8 cellular contexts compared by ENCODE assay signal in genomic region chr15:85379403-85380131, GRCh38. TPM values are rescaled to one million over a fixed set of nuclear protein-coding genes. Genes with fewer than 3 reads are reported as not detected.
DNase-seq lines count a peak whose midpoint lies in the region; ATAC-seq and TF ChIP-seq lines count a peak whose summit lies in the region.

No MANE protein-coding gene starts in this region.

- peak overlapping the region; percentile 66 for H3K9ac ChIP-seq in rectal smooth muscle tissue (ENCODE audit: low read length)

- H3K27me3 Mint-ChIP-seq in activated CD8-positive, alpha-beta memory T cell treated with anti-CD3 and anti-CD28 coated beads, Interleukin-2, amount 10 ng/mL, durations not matched to agents 7 days and 5 days, result peaks cover 2% of the 10 kb centered on the region

- peak overlapping the region; percentile 94 for H3K27ac Mint-ChIP-seq in activated CD8-positive, alpha-beta memory T cell treated with anti-CD3 and anti-CD28 coated beads, Interleukin-2, amount 10 ng/mL, durations not matched to agents 7 days and 5 days

- no peaks in the 10 kb centered on the region for H3K9me3 Mint-ChIP-seq in activated CD8-positive, alpha-beta memory T cell treated with anti-CD3 and anti-CD28 coated beads, Interleukin-2, amount 10 ng/mL, durations not matched to agents 7 days and 5 days (ENCODE audit: low read depth)

- no peaks in the 10 kb centered on the region for H3K27me3 ChIP-seq in rectal smooth muscle tissue (ENCODE audit: control insufficient read depth, insufficient read depth, low read length)

- CTCF ChIA-PET in activated CD8-positive, alpha-beta memory T cell treated with anti-CD3 and anti-CD28 coated beads, Interleukin-2, amount 10 ng/mL, durations not matched to agents 7 days and 5 days (lab: Charles Lee), result interaction anchor here (0.6 to 4.7 kb wide), 12 partner anchors 25 to 409 kb away, joined by 3 to 39 read pairs (median 4); no protein-coding TSS in a partner anchor

- peak overlapping the region; percentile 78 for H3K4me3 Mint-ChIP-seq in activated CD8-positive, alpha-beta memory T cell treated with anti-CD3 and anti-CD28 coated beads, Interleukin-2, amount 10 ng/mL, durations not matched to agents 7 days and 5 days

- peaks cover 61% of the 10 kb centered on the region for H3K4me1 Mint-ChIP-seq in activated CD8-positive, alpha-beta memory T cell treated with anti-CD3 and anti-CD28 coated beads, Interleukin-2, amount 10 ng/mL, durations not matched to agents 7 days and 5 days

- no peaks in the 10 kb centered on the region for H3K4me1 ChIP-seq in rectal smooth muscle tissue (ENCODE audit: control insufficient read depth, insufficient read depth, low read length)

- H3K36me3 ChIP-seq in rectal smooth muscle tissue (ENCODE audit: control insufficient read depth, insufficient read depth, low read length), result no peaks in the 10 kb centered on the region

- peak; percentile 5 for ATAC-seq in activated CD8-positive, alpha-beta memory T cell treated with anti-CD3 and anti-CD28 coated beads, Interleukin-2, amount 10 ng/mL, durations not matched to agents 7 days and 5 days
- ATAC-seq in HG02759 (IDR thresholded peaks at IDR 0.05; ENCODE audit: unreplicated experiment), result no peak

- H3K4me3 ChIP-seq in fibroblast of mammary gland (ENCODE audit: control insufficient read depth, low read depth, low read length) (peak overlapping the region; percentile 72), rectal smooth muscle tissue (ENCODE audit: low read length) (peak overlapping the region; percentile 71)

- DNase-seq in AG08396 (ENCODE audit: low spot score) (peak; percentile 14), HT-29 (ENCODE audit: low spot score) (peak; percentile 73), fibroblast of mammary gland (ENCODE audit: low read depth) (no peak), NCI-H526 treated with DMSO at 0.1 percent for 48 hours (lab: John Stamatoyannopoulos, UW) (no peak), COR-L47 (lab: John Stamatoyannopoulos, UW) (no peak)
- peak; percentile 84 for DNase-seq in activated CD8-positive, alpha-beta memory T cell treated with anti-CD3 and anti-CD28 coated beads, Interleukin-2, amount 10 ng/mL, durations not matched to agents 7 days and 5 days

- peaks cover 20% of the 10 kb centered on the region for H3K36me3 Mint-ChIP-seq in activated CD8-positive, alpha-beta memory T cell treated with anti-CD3 and anti-CD28 coated beads, Interleukin-2, amount 10 ng/mL, durations not matched to agents 7 days and 5 days

- TF ChIP-seq CTCF in fibroblast of mammary gland (conservative IDR thresholded peaks at IDR 0.05; ENCODE audit: control insufficient read depth, insufficient read depth, low read depth, low read length), result no peak

- H3K27ac ChIP-seq in rectal smooth muscle tissue (ENCODE audit: low read depth, low read length), result peak overlapping the region; percentile 60

RNA-seq across cellular contexts. Expression of gene AKAP13, which starts 0.8 kb away (rescaled TPM):
- 90.3 and 108 TPM in 2 replicates for total RNA-seq in HT-29 (2014; rRNA removed; shearing (Covaris generic))
- 100 to 1,000 TPM; 150 to 172 TPM for total RNA-seq in activated CD8-positive, alpha-beta memory T cell treated with anti-CD3 and anti-CD28 coated beads, Interleukin-2, amount 10 ng/mL, durations not matched to agents 7 days and 5 days

Comparison
In these comparisons a context has a peak if more than half of its experiments do, and no peak if none do; other contexts are left out.
1. DNase-seq: peak in AG08396 (single experiment), HT-29 (single experiment) and activated CD8-positive, alpha-beta memory T cell treated with anti-CD3 and anti-CD28 coated beads, Interleukin-2, amount 10 ng/mL, durations not matched to agents 7 days and 5 days (single experiment); none in fibroblast of mammary gland (single experiment), NCI-H526 treated with DMSO at 0.1 percent for 48 hours (single experiment) and COR-L47 (single experiment).